In the genomic region with DNA sequence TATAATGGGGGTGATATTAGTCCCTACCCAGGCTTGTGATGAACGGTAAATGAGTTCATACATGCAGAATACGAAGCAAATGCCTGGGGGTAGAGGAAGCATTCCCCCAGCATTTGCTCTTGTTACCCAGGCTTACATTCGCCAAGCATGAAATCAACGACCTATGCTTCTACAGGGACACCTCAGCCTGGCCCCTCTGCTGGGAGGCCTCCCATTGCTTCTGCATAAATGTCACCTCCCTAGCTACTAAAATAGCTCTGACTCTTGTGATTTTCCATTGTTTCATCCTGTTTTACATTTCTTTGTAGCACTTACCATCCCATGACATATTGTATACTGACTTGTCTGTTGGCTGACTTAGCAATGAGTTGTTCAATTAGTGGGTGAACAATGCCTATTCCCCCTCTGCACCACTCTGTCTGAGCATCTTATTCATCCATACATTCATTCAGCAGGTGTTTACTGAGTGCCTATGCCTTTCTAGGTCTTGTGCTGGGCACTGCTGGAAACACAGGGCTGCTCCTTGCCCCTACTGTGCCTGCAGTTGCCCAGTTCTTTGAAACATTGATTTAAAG, we compare ENCODE assay signal across 27 cellular contexts. TPM values are rescaled to one million over a fixed set of nuclear protein-coding genes. Genes with fewer than 3 reads are reported as not detected.
DNase-seq lines count a peak whose midpoint lies in the region; ATAC-seq, FAIRE-seq and TF ChIP-seq lines count a peak whose summit lies in the region.
"Had no signal": no experiment of that assay in that cellular context is flagged by ENCODE, and none has a peak within 500 bp of the region (broad histone marks: within the 10 kb centered on the region; RNA-seq: fewer than 3 reads in every experiment).

No MANE protein-coding gene starts in this region.

- no peak for TF ChIP-seq POLR2A in HepG2 (IDR thresholded peaks at IDR 0.05; ENCODE audit: insufficient read depth in 1 of 2, low read depth in 2 of 2, low read length in 2 of 2)
- TF ChIP-seq POLR2A in right lobe of liver (IDR thresholded peaks at IDR 0.05) = no peak
- no peak for TF ChIP-seq POLR2A in endothelial cell of umbilical vein (IDR thresholded peaks at IDR 0.05; ENCODE audit: low read depth, low read length)

- no peaks in the 10 kb centered on the region for H3K9me1 ChIP-seq in endothelial cell of umbilical vein (replicated peaks; ENCODE audit: control insufficient read depth, extremely low read depth, insufficient read depth, low read length)

- H3K27ac Mint-ChIP-seq in activated T-helper 17 cell treated with anti-CD3 and anti-CD28 coated beads, Interleukin-2, amount 50 U/mL, for 72 hours = no peak overlapping the region
- H3K27ac Mint-ChIP-seq: CD14-positive monocyte had no signal

- H3K9ac ChIP-seq in HepG2 (ENCODE audit: insufficient read depth, low read depth, low read length) (no peak overlapping the region), endothelial cell of umbilical vein (replicated peaks; ENCODE audit: extremely low read depth, insufficient read depth, low read length) (no peak overlapping the region)

- H3K36me3 Mint-ChIP-seq in activated T-helper 17 cell treated with anti-CD3 and anti-CD28 coated beads, Interleukin-2, amount 50 U/mL, for 72 hours (ENCODE audit: low read depth) = no peaks in the 10 kb centered on the region

- TF ChIP-seq CTCF in HepG2 (CRISPR knock-in tag; IDR thresholded peaks at IDR 0.05) = no peak
- no peak for TF ChIP-seq CTCF in right lobe of liver (IDR thresholded peaks at IDR 0.05)
- TF ChIP-seq CTCF in endothelial cell of umbilical vein (IDR thresholded peaks at IDR 0.05; ENCODE audit: extremely low read depth in 1 of 2, insufficient read depth in 1 of 2, low read depth in 1 of 2, low read length in 2 of 2) = no peak
- TF ChIP-seq CTCF in osteoblast (IDR thresholded peaks at IDR 0.05; ENCODE audit: extremely low read depth, low read depth, low read length) = no peak

- H3K9me3 ChIP-seq in HepG2 (ENCODE audit: low read length) (no peaks in the 10 kb centered on the region), right lobe of liver (no peaks in the 10 kb centered on the region), endothelial cell of umbilical vein (replicated peaks; ENCODE audit: control insufficient read depth, insufficient read depth, low read length) (no peaks in the 10 kb centered on the region), osteoblast (ENCODE audit: low read depth, low read length) (no peaks in the 10 kb centered on the region)
- H3K9me3 ChIP-seq: BE2C had no signal

- no peak overlapping the region for H3K4me3 Mint-ChIP-seq in activated T-helper 17 cell treated with anti-CD3 and anti-CD28 coated beads, Interleukin-2, amount 50 U/mL, for 72 hours

- intact Hi-C loops in HepG2 (cut with micrococcal nuclease; ENCODE audit: unreplicated experiment) = no loop called here
- intact Hi-C loops in right lobe of liver (cut with DNase I) = no loop called here
- intact Hi-C loops in endothelial cell of umbilical vein (cut with micrococcal nuclease) = no loop called here

- H3K36me3 ChIP-seq in HepG2 (replicated peaks in 1 of 2; ENCODE audit: control insufficient read depth in 1 of 2, insufficient read depth in 2 of 2, low read length in 2 of 2) = no peaks in the 10 kb centered on the region
- H3K36me3 ChIP-seq in right lobe of liver = no peaks in the 10 kb centered on the region
- no peaks in the 10 kb centered on the region for H3K36me3 ChIP-seq in endothelial cell of umbilical vein (ENCODE audit: control insufficient read depth in 2 of 2, extremely low read depth in 1 of 2, insufficient read depth in 2 of 2, low read length in 2 of 2)
- no peaks in the 10 kb centered on the region for H3K36me3 ChIP-seq in osteoblast (ENCODE audit: insufficient read depth, low read length)
- H3K36me3 ChIP-seq: BE2C had no signal

- H3K27me3 ChIP-seq in HepG2 (ENCODE audit: control insufficient read depth in 1 of 2, insufficient read depth in 2 of 2, low read length in 2 of 2) (peaks cover 2 to 3% of the 10 kb centered on the region in 2 experiments; a peak in 2 of 5 replicates), right lobe of liver (peaks cover 0 to 5% of the 10 kb centered on the region in 2 donors), endothelial cell of umbilical vein (ENCODE audit: control insufficient read depth in 2 of 2, insufficient read depth in 2 of 2, low read length in 2 of 2) (peaks cover 24 to 30% of the 10 kb centered on the region in 2 experiments), osteoblast (ENCODE audit: insufficient read depth, low read length) (peaks cover 23% of the 10 kb centered on the region)
- H3K27me3 ChIP-seq: BE2C had no signal

- H3K4me2 ChIP-seq in HepG2 (ENCODE audit: low read depth, low read length) (no peak overlapping the region), endothelial cell of umbilical vein (ENCODE audit: insufficient read depth, low read length) (no peak overlapping the region), osteoblast (ENCODE audit: insufficient read depth, low read length) (no peak overlapping the region)

- H3K9me3 Mint-ChIP-seq in activated T-helper 17 cell treated with anti-CD3 and anti-CD28 coated beads, Interleukin-2, amount 50 U/mL, for 72 hours = no peaks in the 10 kb centered on the region
- H3K9me3 Mint-ChIP-seq: CD8-positive, alpha-beta memory T cell had no signal

- no peak for TF ChIP-seq EP300 in HepG2 (IDR thresholded peaks at IDR 0.05; ENCODE audit: low read depth in 2 of 2, low read length in 2 of 2)
- TF ChIP-seq EP300 in HepG2 (CRISPR knock-in tag; IDR thresholded peaks at IDR 0.05; ENCODE audit: borderline replicate concordance) = no peak

- peaks cover 32% of the 10 kb centered on the region for H3K27me3 Mint-ChIP-seq in activated T-helper 17 cell treated with anti-CD3 and anti-CD28 coated beads, Interleukin-2, amount 50 U/mL, for 72 hours

- H4K20me1 ChIP-seq in HepG2 (ENCODE audit: insufficient read depth, low read length) = no peaks in the 10 kb centered on the region
- no peaks in the 10 kb centered on the region for H4K20me1 ChIP-seq in endothelial cell of umbilical vein (replicated peaks; ENCODE audit: control insufficient read depth, extremely low read depth, insufficient read depth, low read length)
- H4K20me1 ChIP-seq in osteoblast (ENCODE audit: insufficient read depth, low read length) = peaks cover 4% of the 10 kb centered on the region

- H3K27ac ChIP-seq in HepG2 (ENCODE audit: extremely low read length, insufficient read depth, low read length) (no peak overlapping the region), right lobe of liver (no peak overlapping the region), endothelial cell of umbilical vein (ENCODE audit: insufficient read depth, low read depth, low read length) (no peak overlapping the region), osteoblast (ENCODE audit: low read depth, low read length) (no peak overlapping the region)
- H3K27ac ChIP-seq: HL-60, RWPE1 had no signal

- no peaks in the 10 kb centered on the region for H3K4me1 ChIP-seq in HepG2 (ENCODE audit: insufficient read depth, low read length)
- H3K4me1 ChIP-seq in right lobe of liver = peaks cover 0 to 6% (median 0%) of the 10 kb centered on the region in 4 donors
- no peaks in the 10 kb centered on the region for H3K4me1 ChIP-seq in endothelial cell of umbilical vein (ENCODE audit: control insufficient read depth, extremely low read depth, insufficient read depth, low read length)
- H3K4me1 ChIP-seq in osteoblast (ENCODE audit: insufficient read depth, low read length) = no peaks in the 10 kb centered on the region
- H3K4me1 ChIP-seq: BE2C had no signal

- POLR2A ChIA-PET in HepG2 (lab: Yijun Ruan, JAX) (no interaction called here), endothelial cell of umbilical vein (lab: Charles Lee) (no interaction called here)

- H3K4me1 Mint-ChIP-seq in activated T-helper 17 cell treated with anti-CD3 and anti-CD28 coated beads, Interleukin-2, amount 50 U/mL, for 72 hours = no peaks in the 10 kb centered on the region
- H3K4me1 Mint-ChIP-seq: CD14-positive monocyte had no signal

- no peak for TF ChIP-seq RAD21 in HepG2 (CRISPR knock-in tag; IDR thresholded peaks at IDR 0.05)

- H3K4me3 ChIP-seq in HepG2 (replicated peaks in 1 of 3; ENCODE audit: insufficient read depth in 1 of 3, low read depth in 2 of 3, low read length in 3 of 3) (no peak overlapping the region), right lobe of liver (no peak overlapping the region), endothelial cell of umbilical vein (replicated peaks in 1 of 3; ENCODE audit: insufficient read depth in 1 of 3, low read depth in 1 of 3, low read length in 3 of 3) (no peak overlapping the region), osteoblast (ENCODE audit: insufficient read depth, low read length) (no peak overlapping the region)

- BruUV-seq in HepG2 (replicated peaks; lab: Mats Ljungman, UMichigan) (no TSS peak), endothelial cell of umbilical vein (replicated peaks; lab: Mats Ljungman, UMichigan) (no TSS peak)

- no peak for DNase-seq in HepG2 (ENCODE audit: low spot score)
- DNase-seq in right lobe of liver = no peak
- DNase-seq in endothelial cell of umbilical vein (ENCODE audit: low read depth, low spot score) = no peak
- peak; percentile 22 for DNase-seq in osteoblast (ENCODE audit: insufficient read length, low spot score, missing footprints)
- DNase-seq in activated CD4-positive, alpha-beta T cell treated with anti-CD3 and anti-CD28 coated beads for 4 hours = no peak
- DNase-seq: BE2C; CD8-positive, alpha-beta memory T cell; DMS 273 treated with DMSO at 0.1 percent for 48 hours; DMS79 treated with DMSO at 0.1 percent for 48 hours; GF-D8; NCI-H1092; NCI-H1417 treated with DMSO at 0.1 percent for 48 hours; NCI-H187; NCI-H2081 treated with DMSO at 0.1 percent for 48 hours; NCI-H2171; NCI-H226; NCI-H510A; NCI-H69; SHP77 had no signal

- no peaks in the 10 kb centered on the region for H3K79me2 ChIP-seq in HepG2 (ENCODE audit: insufficient read depth, low read length)
- no peaks in the 10 kb centered on the region for H3K79me2 ChIP-seq in endothelial cell of umbilical vein (ENCODE audit: control insufficient read depth, insufficient read depth, low read length)
- no peaks in the 10 kb centered on the region for H3K79me2 ChIP-seq in osteoblast (ENCODE audit: insufficient read depth, low read length)

- H2AFZ ChIP-seq in HepG2 (ENCODE audit: low read length) (no peak overlapping the region), endothelial cell of umbilical vein (ENCODE audit: low read depth, low read length) (no peak overlapping the region), osteoblast (ENCODE audit: low read length) (no peak overlapping the region)

- dilution Hi-C loops in endothelial cell of umbilical vein (cut with MboI; ENCODE audit: extremely low pct_ligation_motif_present, low sequenced_read_pairs) = no loop called here

- CTCF ChIA-PET in HepG2 (lab: Yijun Ruan, JAX; ENCODE audit: low intra/inter-chr PET ratio, low total read pairs) = no interaction called here
- CTCF ChIA-PET in endothelial cell of umbilical vein (lab: Charles Lee) = no interaction called here

- ATAC-seq in HepG2 (no peak), right lobe of liver (no peak), GM19395 (IDR thresholded peaks at IDR 0.05; ENCODE audit: unreplicated experiment) (no peak), HG03025 (IDR thresholded peaks at IDR 0.05; ENCODE audit: low FRiP score, unreplicated experiment) (no peak)
- peak; percentile 24 for ATAC-seq in activated T-helper 17 cell treated with anti-CD3 and anti-CD28 coated beads, Interleukin-2, amount 50 U/mL, for 72 hours (replicated peaks)
- ATAC-seq: HCT116 had no signal

- 46% methylated on average over 2 of the region's 4 CpGs for WGBS in HepG2 (ENCODE audit: low lambda C conversion rate)
- 57% methylated on average over 3 of the region's 4 CpGs for WGBS in right lobe of liver (ENCODE audit: insufficient coverage, low coverage, low lambda C conversion rate, missing lambda C conversion rate)

- in situ Hi-C loops in HepG2 (cut with HindIII; ENCODE audit: extremely low pct_ligation_motif_present, low pct_unique_long_range_greater_than_20kb) = no loop called here

- no peak for FAIRE-seq in HepG2 (lab: Jason Lieb, UNC)
- no peak for FAIRE-seq in endothelial cell of umbilical vein (lab: Jason Lieb, UNC)
- FAIRE-seq: GM12891 had no signal

RNA-seq across cellular contexts. Expression of gene SPTBN4, which starts 47.0 kb away (rescaled TPM):
- total RNA-seq in HepG2 (2016; rRNA removed; fragmentation: Illumina TruSeq; extraction: Trizol) (0.11 TPM in 1 of 2 replicates, not detected in the other), right lobe of liver (1 to 10 TPM in 1 of 6 experiments, under 1 TPM in 5; 0.44 to 1.6 (median 0.65) TPM), endothelial cell of umbilical vein (not detected in 2 replicates), osteoblast (0.72 and 1.2 TPM in 2 replicates)
- not detected in 2 replicates for total RNA-seq in HepG2 (2016; cell fraction: cytosol; rRNA removed; fragmentation: Illumina TruSeq; extraction: Trizol; ENCODE audit: low read depth)
- not detected in 2 replicates for total RNA-seq in HepG2 (2016; cell fraction: insoluble cytoplasmic fraction; rRNA removed; fragmentation: Illumina TruSeq; extraction: Trizol)
- not detected in 2 replicates for total RNA-seq in HepG2 (2016; cell fraction: membrane; rRNA removed; fragmentation: Illumina TruSeq; extraction: Trizol)
- total RNA-seq in HepG2 (2016; cell fraction: nucleus; rRNA removed; fragmentation: Illumina TruSeq; extraction: Trizol) = not detected in 2 replicates
- polyA plus RNA-seq in HepG2 (2011; rRNA removed) (0.08 and 0.11 TPM in 2 replicates), endothelial cell of umbilical vein (0.03 and 0.33 TPM in 2 replicates)
- 0.04 and 0.11 TPM in 2 replicates for polyA plus RNA-seq in HepG2 (2011; cell fraction: cytosol; rRNA removed)
- 0.26 and 0.29 TPM in 2 replicates for polyA plus RNA-seq in HepG2 (2011; cell fraction: nucleus; rRNA removed)
- 0.11 TPM in 2 replicates for polyA plus RNA-seq in HepG2 (2012)
- not detected in 2 replicates for polyA plus RNA-seq in HepG2 (2016; cell fraction: cytosol; fragmentation: Illumina TruSeq; extraction: Trizol; ENCODE audit: low read depth)
- not detected in 2 replicates for polyA plus RNA-seq in HepG2 (2016; cell fraction: insoluble cytoplasmic fraction; fragmentation: Illumina TruSeq; extraction: Trizol; ENCODE audit: low read depth)
- polyA plus RNA-seq in HepG2 (2016; cell fraction: membrane; fragmentation: Illumina TruSeq; extraction: Trizol; ENCODE audit: low read depth) = not detected in 2 replicates
- not detected in 2 replicates for polyA plus RNA-seq in HepG2 (2016; cell fraction: nucleus; fragmentation: Illumina TruSeq; extraction: Trizol; ENCODE audit: insufficient read depth, low read depth)
- polyA minus RNA-seq in HepG2 (2011; rRNA and poly(A)+ RNA removed; ENCODE audit: low replicate concordance) = 0.30 and 1.5 TPM in 2 replicates
- polyA minus RNA-seq in HepG2 (2011; cell fraction: cytosol; rRNA and poly(A)+ RNA removed) = not detected in 2 replicates
- not detected in 2 replicates for polyA minus RNA-seq in HepG2 (2011; cell fraction: nucleus; rRNA and poly(A)+ RNA removed)
- total RNA-seq in activated T-helper 17 cell treated with anti-CD3 and anti-CD28 coated beads, Interleukin-2, amount 50 U/mL, for 72 hours = 10 to 100 TPM in 1 of 2 donors, 1 to 10 TPM in 1; 1.4 to 16.4 TPM
- 0.03 and 0.16 TPM in 2 replicates for polyA plus RNA-seq in endothelial cell of umbilical vein (2011; cell fraction: cytosol; rRNA removed)
- not detected in 2 replicates for polyA plus RNA-seq in endothelial cell of umbilical vein (2011; cell fraction: nucleus; rRNA removed)
- 0.26 and 0.33 TPM in 2 replicates for polyA plus RNA-seq in endothelial cell of umbilical vein (2012)
- polyA minus RNA-seq in endothelial cell of umbilical vein = not detected in 2 replicates
- polyA minus RNA-seq in endothelial cell of umbilical vein (2011; cell fraction: cytosol; rRNA and poly(A)+ RNA removed) = 1.7 TPM
- polyA minus RNA-seq in endothelial cell of umbilical vein (2011; cell fraction: nucleus; rRNA and poly(A)+ RNA removed) = not detected in 2 replicates
- polyA plus RNA-seq: CD14-positive monocyte; CD8-positive, alpha-beta memory T cell had no signal

RNA-seq across cellular contexts. Expression of gene BLVRB, which starts 48.3 kb away (rescaled TPM):
- total RNA-seq in HepG2 (2016; rRNA removed; fragmentation: Illumina TruSeq; extraction: Trizol) = 25.9 and 32.7 TPM in 2 replicates
- total RNA-seq in HepG2 (2016; cell fraction: cytosol; rRNA removed; fragmentation: Illumina TruSeq; extraction: Trizol; ENCODE audit: low read depth) = 8.2 and 10.9 TPM in 2 replicates
- 28.3 and 39.1 TPM in 2 replicates for total RNA-seq in HepG2 (2016; cell fraction: insoluble cytoplasmic fraction; rRNA removed; fragmentation: Illumina TruSeq; extraction: Trizol)
- total RNA-seq in HepG2 (2016; cell fraction: membrane; rRNA removed; fragmentation: Illumina TruSeq; extraction: Trizol) = 7.6 and 7.9 TPM in 2 replicates
- 9.9 and 11.1 TPM in 2 replicates for total RNA-seq in HepG2 (2016; cell fraction: nucleus; rRNA removed; fragmentation: Illumina TruSeq; extraction: Trizol)
- polyA plus RNA-seq in HepG2 (2011; rRNA removed) = 51.4 and 75.9 TPM in 2 replicates
- polyA plus RNA-seq in HepG2 (2011; cell fraction: cytosol; rRNA removed) = 66.0 and 107 TPM in 2 replicates
- polyA plus RNA-seq in HepG2 (2011; cell fraction: nucleus; rRNA removed) = 44.9 and 46.6 TPM in 2 replicates
- polyA plus RNA-seq in HepG2 (2012) = 39.5 and 39.8 TPM in 2 replicates
- polyA plus RNA-seq in HepG2 (2016; cell fraction: cytosol; fragmentation: Illumina TruSeq; extraction: Trizol; ENCODE audit: low read depth) = 10.5 and 11.4 TPM in 2 replicates
- 31.5 and 40.3 TPM in 2 replicates for polyA plus RNA-seq in HepG2 (2016; cell fraction: insoluble cytoplasmic fraction; fragmentation: Illumina TruSeq; extraction: Trizol; ENCODE audit: low read depth)
- polyA plus RNA-seq in HepG2 (2016; cell fraction: membrane; fragmentation: Illumina TruSeq; extraction: Trizol; ENCODE audit: low read depth) = 6.6 and 8.8 TPM in 2 replicates
- polyA plus RNA-seq in HepG2 (2016; cell fraction: nucleus; fragmentation: Illumina TruSeq; extraction: Trizol; ENCODE audit: insufficient read depth, low read depth) = 18.0 and 18.8 TPM in 2 replicates
- 42.8 and 149 TPM in 2 replicates for polyA minus RNA-seq in HepG2 (2011; rRNA and poly(A)+ RNA removed; ENCODE audit: low replicate concordance)
- polyA minus RNA-seq in HepG2 (2011; cell fraction: cytosol; rRNA and poly(A)+ RNA removed) = 28.8 and 32.2 TPM in 2 replicates
- polyA minus RNA-seq in HepG2 (2011; cell fraction: nucleus; rRNA and poly(A)+ RNA removed) = 6.0 and 10.4 TPM in 2 replicates
- total RNA-seq in right lobe of liver = 100 to 1,000 TPM; 127 to 326 (median 146) TPM
- total RNA-seq in activated T-helper 17 cell treated with anti-CD3 and anti-CD28 coated beads, Interleukin-2, amount 50 U/mL, for 72 hours = 10 to 100 TPM; 27.1 to 55.5 TPM
- total RNA-seq in endothelial cell of umbilical vein = 30.8 and 35.8 TPM in 2 replicates
- 113 and 175 TPM in 2 replicates for polyA plus RNA-seq in endothelial cell of umbilical vein
- polyA plus RNA-seq in endothelial cell of umbilical vein (2011; cell fraction: cytosol; rRNA removed) = 58.0 and 66.5 TPM in 2 replicates
- 19.0 and 26.5 TPM in 2 replicates for polyA plus RNA-seq in endothelial cell of umbilical vein (2011; cell fraction: nucleus; rRNA removed)
- polyA plus RNA-seq in endothelial cell of umbilical vein (2012) = 51.8 and 82.9 TPM in 2 replicates
- 35.6 and 40.8 TPM in 2 replicates for polyA minus RNA-seq in endothelial cell of umbilical vein
- 107 TPM for polyA minus RNA-seq in endothelial cell of umbilical vein (2011; cell fraction: cytosol; rRNA and poly(A)+ RNA removed)
- polyA minus RNA-seq in endothelial cell of umbilical vein (2011; cell fraction: nucleus; rRNA and poly(A)+ RNA removed) = 9.9 and 14.9 TPM in 2 replicates
- 75.7 and 82.2 TPM in 2 replicates for total RNA-seq in osteoblast
